ENCODE assay signal across 1 cellular context in the genomic region with DNA sequence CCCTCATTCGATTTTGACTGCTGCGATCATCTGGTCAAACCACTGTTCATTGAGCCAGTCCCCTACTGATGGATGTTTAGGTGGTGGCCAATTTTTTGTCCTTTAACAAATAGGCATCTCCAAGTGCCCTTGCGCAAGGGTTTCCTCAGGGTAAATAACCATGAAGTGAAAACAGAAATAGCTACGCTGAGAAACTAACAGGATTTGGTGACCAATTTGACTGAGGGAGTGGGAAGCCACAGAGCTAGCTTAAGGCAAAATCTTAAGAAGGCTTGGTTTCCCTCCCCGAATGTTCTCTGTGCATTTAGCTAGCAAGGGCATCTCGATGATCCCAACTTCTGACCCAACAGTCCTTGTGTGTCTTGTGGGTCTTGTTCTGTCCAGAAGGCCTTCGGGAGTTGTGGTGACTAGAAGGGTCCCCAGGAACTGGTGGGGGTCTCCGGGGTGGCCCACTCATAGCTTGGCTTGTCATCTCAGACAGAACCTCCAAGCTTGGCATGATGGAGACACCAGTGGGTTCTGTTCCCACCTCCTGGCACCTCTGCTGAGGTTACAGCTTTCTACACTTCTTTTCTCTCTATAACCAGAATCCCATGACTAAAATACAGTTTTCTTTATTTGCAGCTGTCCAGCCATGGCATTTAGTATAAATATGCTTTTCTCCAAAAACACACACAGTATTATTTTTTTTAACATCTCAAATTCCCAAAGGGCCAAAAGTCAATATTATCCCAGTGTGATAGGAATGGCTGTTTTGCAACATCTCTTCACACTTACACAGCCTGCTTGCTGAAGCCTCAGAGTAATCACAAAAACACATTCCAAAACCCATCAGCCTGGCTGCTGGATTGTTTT.
TF ChIP-seq lines count a peak whose summit lies in the region.

No MANE protein-coding gene starts in this region.

TF ChIP-seq in HepG2, 621 proteins besides CTCF, POLR2A, EP300 and RAD21 (continued from another document and continues in another):
- TF ChIP-seq, protein P1, sequence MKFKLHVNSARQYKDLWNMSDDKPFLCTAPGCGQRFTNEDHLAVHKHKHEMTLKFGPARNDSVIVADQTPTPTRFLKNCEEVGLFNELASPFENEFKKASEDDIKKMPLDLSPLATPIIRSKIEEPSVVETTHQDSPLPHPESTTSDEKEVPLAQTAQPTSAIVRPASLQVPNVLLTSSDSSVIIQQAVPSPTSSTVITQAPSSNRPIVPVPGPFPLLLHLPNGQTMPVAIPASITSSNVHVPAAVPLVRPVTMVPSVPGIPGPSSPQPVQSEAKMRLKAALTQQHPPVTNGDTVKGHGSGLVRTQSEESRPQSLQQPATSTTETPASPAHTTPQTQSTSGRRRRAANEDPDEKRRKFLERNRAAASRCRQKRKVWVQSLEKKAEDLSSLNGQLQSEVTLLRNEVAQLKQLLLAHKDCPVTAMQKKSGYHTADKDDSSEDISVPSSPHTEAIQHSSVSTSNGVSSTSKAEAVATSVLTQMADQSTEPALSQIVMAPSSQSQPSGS (CRISPR knock-in tag; IDR thresholded peaks at IDR 0.05) = peak; percentile 90
- TF ChIP-seq, protein P2, sequence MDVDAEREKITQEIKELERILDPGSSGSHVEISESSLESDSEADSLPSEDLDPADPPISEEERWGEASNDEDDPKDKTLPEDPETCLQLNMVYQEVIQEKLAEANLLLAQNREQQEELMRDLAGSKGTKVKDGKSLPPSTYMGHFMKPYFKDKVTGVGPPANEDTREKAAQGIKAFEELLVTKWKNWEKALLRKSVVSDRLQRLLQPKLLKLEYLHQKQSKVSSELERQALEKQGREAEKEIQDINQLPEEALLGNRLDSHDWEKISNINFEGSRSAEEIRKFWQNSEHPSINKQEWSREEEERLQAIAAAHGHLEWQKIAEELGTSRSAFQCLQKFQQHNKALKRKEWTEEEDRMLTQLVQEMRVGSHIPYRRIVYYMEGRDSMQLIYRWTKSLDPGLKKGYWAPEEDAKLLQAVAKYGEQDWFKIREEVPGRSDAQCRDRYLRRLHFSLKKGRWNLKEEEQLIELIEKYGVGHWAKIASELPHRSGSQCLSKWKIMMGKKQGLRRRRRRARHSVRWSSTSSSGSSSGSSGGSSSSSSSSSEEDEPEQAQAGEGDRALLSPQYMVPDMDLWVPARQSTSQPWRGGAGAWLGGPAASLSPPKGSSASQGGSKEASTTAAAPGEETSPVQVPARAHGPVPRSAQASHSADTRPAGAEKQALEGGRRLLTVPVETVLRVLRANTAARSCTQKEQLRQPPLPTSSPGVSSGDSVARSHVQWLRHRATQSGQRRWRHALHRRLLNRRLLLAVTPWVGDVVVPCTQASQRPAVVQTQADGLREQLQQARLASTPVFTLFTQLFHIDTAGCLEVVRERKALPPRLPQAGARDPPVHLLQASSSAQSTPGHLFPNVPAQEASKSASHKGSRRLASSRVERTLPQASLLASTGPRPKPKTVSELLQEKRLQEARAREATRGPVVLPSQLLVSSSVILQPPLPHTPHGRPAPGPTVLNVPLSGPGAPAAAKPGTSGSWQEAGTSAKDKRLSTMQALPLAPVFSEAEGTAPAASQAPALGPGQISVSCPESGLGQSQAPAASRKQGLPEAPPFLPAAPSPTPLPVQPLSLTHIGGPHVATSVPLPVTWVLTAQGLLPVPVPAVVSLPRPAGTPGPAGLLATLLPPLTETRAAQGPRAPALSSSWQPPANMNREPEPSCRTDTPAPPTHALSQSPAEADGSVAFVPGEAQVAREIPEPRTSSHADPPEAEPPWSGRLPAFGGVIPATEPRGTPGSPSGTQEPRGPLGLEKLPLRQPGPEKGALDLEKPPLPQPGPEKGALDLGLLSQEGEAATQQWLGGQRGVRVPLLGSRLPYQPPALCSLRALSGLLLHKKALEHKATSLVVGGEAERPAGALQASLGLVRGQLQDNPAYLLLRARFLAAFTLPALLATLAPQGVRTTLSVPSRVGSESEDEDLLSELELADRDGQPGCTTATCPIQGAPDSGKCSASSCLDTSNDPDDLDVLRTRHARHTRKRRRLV (CRISPR knock-in tag; IDR thresholded peaks at IDR 0.05) = no peak
- TF ChIP-seq PHF8 (CRISPR knock-in tag; IDR thresholded peaks at IDR 0.05) (no peak), MYNN (CRISPR knock-in tag; IDR thresholded peaks at IDR 0.05; ENCODE audit: low read depth) (no peak), ZNF30 (CRISPR knock-in tag; IDR thresholded peaks at IDR 0.05) (no peak), ZBTB3 (CRISPR knock-in tag; IDR thresholded peaks at IDR 0.05; ENCODE audit: borderline replicate concordance, low read depth) (0 out of 2 replicates have a peak, but pooled peaks have one; percentile 68), MTF2 (CRISPR knock-in tag; IDR thresholded peaks at IDR 0.05; ENCODE audit: borderline replicate concordance) (no peak), ZKSCAN8 (CRISPR knock-in tag; IDR thresholded peaks at IDR 0.05; ENCODE audit: borderline replicate concordance) (peak; percentile 66), MIER2 (CRISPR knock-in tag; IDR thresholded peaks at IDR 0.05) (peak; percentile 83), JUND (CRISPR knock-in tag; IDR thresholded peaks at IDR 0.05) (no peak), ZNF772 (CRISPR knock-in tag; IDR thresholded peaks at IDR 0.05) (0 out of 2 replicates have a peak, but pooled peaks have one; percentile 44), JDP2 (CRISPR knock-in tag; IDR thresholded peaks at IDR 0.05; ENCODE audit: borderline replicate concordance) (no peak; the same call in 1 of the 2 replicates), ZNF644 (CRISPR knock-in tag; IDR thresholded peaks at IDR 0.05; ENCODE audit: low read depth) (peak; percentile 70; the same call in 1 of the 2 replicates), PRMT3 (CRISPR knock-in tag; IDR thresholded peaks at IDR 0.05; ENCODE audit: borderline replicate concordance, low read depth) (no peak), NR2F2 (IDR thresholded peaks at IDR 0.05; ENCODE audit: borderline replicate concordance, low read depth) (peak; percentile 85), CREB1 (IDR thresholded peaks at IDR 0.05) (no peak), CREB1 (CRISPR knock-in tag; IDR thresholded peaks at IDR 0.05) (no peak), ZNF510 (CRISPR knock-in tag; IDR thresholded peaks at IDR 0.05; ENCODE audit: low read depth) (no peak), ZNF773 (CRISPR knock-in tag; IDR thresholded peaks at IDR 0.05; ENCODE audit: borderline replicate concordance) (no peak), ZSCAN30 (CRISPR knock-in tag; IDR thresholded peaks at IDR 0.05) (no peak), U2AF2 (IDR thresholded peaks at IDR 0.05; ENCODE audit: low read depth, low read length) (no peak), ETV6 (CRISPR knock-in tag; conservative IDR thresholded peaks at IDR 0.05) (no peak), KAT8 (CRISPR knock-in tag; IDR thresholded peaks at IDR 0.05) (peak; percentile 70), ZNF20 (CRISPR knock-in tag; IDR thresholded peaks at IDR 0.05) (no peak), TGIF2 (CRISPR knock-in tag; IDR thresholded peaks at IDR 0.05) (peak; percentile 82; the same call in 1 of the 2 replicates), SMYD3 (CRISPR knock-in tag; IDR thresholded peaks at IDR 0.05) (peak; percentile 83; the same call in 1 of the 2 replicates)
- TF ChIP-seq, protein P3, sequence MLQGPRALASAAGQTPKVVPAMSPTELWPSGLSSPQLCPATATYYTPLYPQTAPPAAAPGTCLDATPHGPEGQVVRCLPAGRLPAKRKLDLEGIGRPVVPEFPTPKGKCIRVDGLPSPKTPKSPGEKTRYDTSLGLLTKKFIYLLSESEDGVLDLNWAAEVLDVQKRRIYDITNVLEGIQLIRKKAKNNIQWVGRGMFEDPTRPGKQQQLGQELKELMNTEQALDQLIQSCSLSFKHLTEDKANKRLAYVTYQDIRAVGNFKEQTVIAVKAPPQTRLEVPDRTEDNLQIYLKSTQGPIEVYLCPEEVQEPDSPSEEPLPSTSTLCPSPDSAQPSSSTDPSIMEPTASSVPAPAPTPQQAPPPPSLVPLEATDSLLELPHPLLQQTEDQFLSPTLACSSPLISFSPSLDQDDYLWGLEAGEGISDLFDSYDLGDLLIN (CRISPR knock-in tag; IDR thresholded peaks at IDR 0.05; ENCODE audit: borderline replicate concordance) = no peak
- TF ChIP-seq, protein P4, sequence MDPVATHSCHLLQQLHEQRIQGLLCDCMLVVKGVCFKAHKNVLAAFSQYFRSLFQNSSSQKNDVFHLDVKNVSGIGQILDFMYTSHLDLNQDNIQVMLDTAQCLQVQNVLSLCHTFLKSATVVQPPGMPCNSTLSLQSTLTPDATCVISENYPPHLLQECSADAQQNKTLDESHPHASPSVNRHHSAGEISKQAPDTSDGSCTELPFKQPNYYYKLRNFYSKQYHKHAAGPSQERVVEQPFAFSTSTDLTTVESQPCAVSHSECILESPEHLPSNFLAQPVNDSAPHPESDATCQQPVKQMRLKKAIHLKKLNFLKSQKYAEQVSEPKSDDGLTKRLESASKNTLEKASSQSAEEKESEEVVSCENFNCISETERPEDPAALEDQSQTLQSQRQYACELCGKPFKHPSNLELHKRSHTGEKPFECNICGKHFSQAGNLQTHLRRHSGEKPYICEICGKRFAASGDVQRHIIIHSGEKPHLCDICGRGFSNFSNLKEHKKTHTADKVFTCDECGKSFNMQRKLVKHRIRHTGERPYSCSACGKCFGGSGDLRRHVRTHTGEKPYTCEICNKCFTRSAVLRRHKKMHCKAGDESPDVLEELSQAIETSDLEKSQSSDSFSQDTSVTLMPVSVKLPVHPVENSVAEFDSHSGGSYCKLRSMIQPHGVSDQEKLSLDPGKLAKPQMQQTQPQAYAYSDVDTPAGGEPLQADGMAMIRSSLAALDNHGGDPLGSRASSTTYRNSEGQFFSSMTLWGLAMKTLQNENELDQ (CRISPR knock-in tag; IDR thresholded peaks at IDR 0.05; ENCODE audit: borderline replicate concordance) = no peak
- TF ChIP-seq, protein P5, sequence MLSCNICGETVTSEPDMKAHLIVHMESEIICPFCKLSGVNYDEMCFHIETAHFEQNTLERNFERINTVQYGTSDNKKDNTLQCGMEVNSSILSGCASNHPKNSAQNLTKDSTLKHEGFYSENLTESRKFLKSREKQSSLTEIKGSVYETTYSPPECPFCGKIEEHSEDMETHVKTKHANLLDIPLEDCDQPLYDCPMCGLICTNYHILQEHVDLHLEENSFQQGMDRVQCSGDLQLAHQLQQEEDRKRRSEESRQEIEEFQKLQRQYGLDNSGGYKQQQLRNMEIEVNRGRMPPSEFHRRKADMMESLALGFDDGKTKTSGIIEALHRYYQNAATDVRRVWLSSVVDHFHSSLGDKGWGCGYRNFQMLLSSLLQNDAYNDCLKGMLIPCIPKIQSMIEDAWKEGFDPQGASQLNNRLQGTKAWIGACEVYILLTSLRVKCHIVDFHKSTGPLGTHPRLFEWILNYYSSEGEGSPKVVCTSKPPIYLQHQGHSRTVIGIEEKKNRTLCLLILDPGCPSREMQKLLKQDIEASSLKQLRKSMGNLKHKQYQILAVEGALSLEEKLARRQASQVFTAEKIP (CRISPR knock-in tag; IDR thresholded peaks at IDR 0.05; ENCODE audit: borderline replicate concordance) = no peak
- TF ChIP-seq, protein P6, sequence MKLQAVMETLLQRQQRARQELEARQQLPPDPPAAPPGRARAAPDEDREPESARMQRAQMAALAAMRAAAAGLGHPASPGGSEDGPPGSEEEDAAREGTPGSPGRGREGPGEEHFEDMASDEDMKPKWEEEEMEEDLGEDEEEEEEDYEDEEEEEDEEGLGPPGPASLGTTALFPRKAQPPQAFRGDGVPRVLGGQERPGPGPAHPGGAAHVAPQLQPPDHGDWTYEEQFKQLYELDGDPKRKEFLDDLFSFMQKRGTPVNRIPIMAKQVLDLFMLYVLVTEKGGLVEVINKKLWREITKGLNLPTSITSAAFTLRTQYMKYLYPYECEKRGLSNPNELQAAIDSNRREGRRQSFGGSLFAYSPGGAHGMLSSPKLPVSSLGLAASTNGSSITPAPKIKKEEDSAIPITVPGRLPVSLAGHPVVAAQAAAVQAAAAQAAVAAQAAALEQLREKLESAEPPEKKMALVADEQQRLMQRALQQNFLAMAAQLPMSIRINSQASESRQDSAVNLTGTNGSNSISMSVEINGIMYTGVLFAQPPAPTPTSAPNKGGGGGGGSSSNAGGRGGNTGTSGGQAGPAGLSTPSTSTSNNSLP (IDR thresholded peaks at IDR 0.05; ENCODE audit: low read depth, low read length) = peak; percentile 98
- TF ChIP-seq, protein P7, sequence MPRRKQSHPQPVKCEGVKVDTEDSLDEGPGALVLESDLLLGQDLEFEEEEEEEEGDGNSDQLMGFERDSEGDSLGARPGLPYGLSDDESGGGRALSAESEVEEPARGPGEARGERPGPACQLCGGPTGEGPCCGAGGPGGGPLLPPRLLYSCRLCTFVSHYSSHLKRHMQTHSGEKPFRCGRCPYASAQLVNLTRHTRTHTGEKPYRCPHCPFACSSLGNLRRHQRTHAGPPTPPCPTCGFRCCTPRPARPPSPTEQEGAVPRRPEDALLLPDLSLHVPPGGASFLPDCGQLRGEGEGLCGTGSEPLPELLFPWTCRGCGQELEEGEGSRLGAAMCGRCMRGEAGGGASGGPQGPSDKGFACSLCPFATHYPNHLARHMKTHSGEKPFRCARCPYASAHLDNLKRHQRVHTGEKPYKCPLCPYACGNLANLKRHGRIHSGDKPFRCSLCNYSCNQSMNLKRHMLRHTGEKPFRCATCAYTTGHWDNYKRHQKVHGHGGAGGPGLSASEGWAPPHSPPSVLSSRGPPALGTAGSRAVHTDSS (CRISPR knock-in tag; conservative IDR thresholded peaks at IDR 0.05) = no peak
- TF ChIP-seq, protein P8, sequence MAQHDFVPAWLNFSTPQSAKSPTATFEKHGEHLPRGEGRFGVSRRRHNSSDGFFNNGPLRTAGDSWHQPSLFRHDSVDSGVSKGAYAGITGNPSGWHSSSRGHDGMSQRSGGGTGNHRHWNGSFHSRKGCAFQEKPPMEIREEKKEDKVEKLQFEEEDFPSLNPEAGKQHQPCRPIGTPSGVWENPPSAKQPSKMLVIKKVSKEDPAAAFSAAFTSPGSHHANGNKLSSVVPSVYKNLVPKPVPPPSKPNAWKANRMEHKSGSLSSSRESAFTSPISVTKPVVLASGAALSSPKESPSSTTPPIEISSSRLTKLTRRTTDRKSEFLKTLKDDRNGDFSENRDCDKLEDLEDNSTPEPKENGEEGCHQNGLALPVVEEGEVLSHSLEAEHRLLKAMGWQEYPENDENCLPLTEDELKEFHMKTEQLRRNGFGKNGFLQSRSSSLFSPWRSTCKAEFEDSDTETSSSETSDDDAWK (CRISPR knock-in tag; IDR thresholded peaks at IDR 0.05) = no peak
- TF ChIP-seq, protein P9, sequence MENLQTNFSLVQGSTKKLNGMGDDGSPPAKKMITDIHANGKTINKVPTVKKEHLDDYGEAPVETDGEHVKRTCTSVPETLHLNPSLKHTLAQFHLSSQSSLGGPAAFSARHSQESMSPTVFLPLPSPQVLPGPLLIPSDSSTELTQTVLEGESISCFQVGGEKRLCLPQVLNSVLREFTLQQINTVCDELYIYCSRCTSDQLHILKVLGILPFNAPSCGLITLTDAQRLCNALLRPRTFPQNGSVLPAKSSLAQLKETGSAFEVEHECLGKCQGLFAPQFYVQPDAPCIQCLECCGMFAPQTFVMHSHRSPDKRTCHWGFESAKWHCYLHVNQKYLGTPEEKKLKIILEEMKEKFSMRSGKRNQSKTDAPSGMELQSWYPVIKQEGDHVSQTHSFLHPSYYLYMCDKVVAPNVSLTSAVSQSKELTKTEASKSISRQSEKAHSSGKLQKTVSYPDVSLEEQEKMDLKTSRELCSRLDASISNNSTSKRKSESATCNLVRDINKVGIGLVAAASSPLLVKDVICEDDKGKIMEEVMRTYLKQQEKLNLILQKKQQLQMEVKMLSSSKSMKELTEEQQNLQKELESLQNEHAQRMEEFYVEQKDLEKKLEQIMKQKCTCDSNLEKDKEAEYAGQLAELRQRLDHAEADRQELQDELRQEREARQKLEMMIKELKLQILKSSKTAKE (CRISPR knock-in tag; IDR thresholded peaks at IDR 0.05; ENCODE audit: borderline replicate concordance) = peak; percentile 85
- TF ChIP-seq, protein P10, sequence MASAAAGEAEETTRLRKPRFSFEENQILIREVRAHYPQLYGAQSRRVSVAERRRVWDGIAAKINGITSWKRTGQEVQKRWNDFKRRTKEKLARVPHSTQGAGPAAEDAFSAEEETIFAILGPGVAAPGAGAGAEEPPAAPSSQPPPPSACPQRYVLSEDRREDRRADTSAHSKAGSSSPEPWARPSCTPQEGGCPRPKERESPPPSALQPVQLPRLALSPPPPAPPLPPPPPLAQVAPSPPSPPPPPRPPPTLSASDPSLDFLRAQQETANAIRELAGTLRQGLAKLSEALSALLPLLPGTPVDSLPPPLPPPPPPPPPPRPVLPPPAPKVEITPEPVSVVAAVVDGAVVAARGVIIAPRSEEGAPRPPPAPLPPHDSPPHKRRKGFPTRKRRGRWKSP (CRISPR knock-in tag; IDR thresholded peaks at IDR 0.05) = 0 out of 2 replicates have a peak, but pooled peaks have one; percentile 37
